16 cellular contexts compared by ENCODE assay signal in genomic region chr16:61872778-61873119, GRCh38.
DNase-seq lines count a peak whose midpoint lies in the region; ATAC-seq and TF ChIP-seq lines count a peak whose summit lies in the region.
"Had no signal": no experiment of that assay in that cellular context is flagged by ENCODE, and none has a peak within 500 bp of the region (broad histone marks: within the 10 kb centered on the region; RNA-seq: fewer than 3 reads in every experiment).

No MANE protein-coding gene starts in this region.

- DNase-seq in GM23338 (ENCODE audit: low spot score) (peak; percentile 34), endodermal cell (no peak), neural progenitor cell (ENCODE audit: low spot score) (peak; percentile 4), nephron progenitor cell (no peak), A172 (ENCODE audit: low spot score) (no peak), NCI-H2081 (lab: John Stamatoyannopoulos, UW) (no peak)
- DNase-seq: CD4-positive, alpha-beta memory T cell; DMS79 treated with DMSO at 0.1 percent for 48 hours; GF-D8; HCEC 1CT had no signal

- H3K9ac ChIP-seq in HUES64 (ENCODE audit: low read depth, low read length) (peak overlapping the region; percentile 22; the same call in 1 of the 2 replicates), endodermal cell (ENCODE audit: extremely low read depth, low read length, poor library complexity, severe bottlenecking) (peak overlapping the region; percentile 7), neural progenitor cell (no peak overlapping the region)
- H3K9ac ChIP-seq: BLaER1, KMS-11 had no signal

- H3K27me3 Mint-ChIP-seq in GM23338 (ENCODE audit: insufficient read depth, low read depth, poor library complexity): no peaks in the 10 kb centered on the region
- H3K27me3 Mint-ChIP-seq in endodermal cell (ENCODE audit: insufficient read depth): no peaks in the 10 kb centered on the region
- H3K27me3 Mint-ChIP-seq in neural progenitor cell (ENCODE audit: insufficient read depth, low read depth): no peaks in the 10 kb centered on the region
- H3K27me3 Mint-ChIP-seq in nephron progenitor cell (ENCODE audit: low read depth, poor library complexity): no peaks in the 10 kb centered on the region
- H3K27me3 Mint-ChIP-seq: CD4-positive, alpha-beta memory T cell had no signal

- H3K4me2 ChIP-seq in GM23338 (peak overlapping the region; percentile 16), neural progenitor cell (peak overlapping the region; percentile 23)
- H3K4me2 ChIP-seq: BLaER1, KMS-11 had no signal

- TF ChIP-seq CTCF in GM23338 (conservative IDR thresholded peaks at IDR 0.05; ENCODE audit: low read depth in 2 of 2) (no peak), endodermal cell (conservative IDR thresholded peaks at IDR 0.05) (no peak), neural progenitor cell (IDR thresholded peaks at IDR 0.05) (no peak), nephron progenitor cell (IDR thresholded peaks at IDR 0.05) (no peak)

- H3K9me3 Mint-ChIP-seq in GM23338 (0 out of 3 replicates have a peak, but pooled peaks cover 6% of the 10 kb centered on the region), endodermal cell (peaks cover 2% of the 10 kb centered on the region), neural progenitor cell (no peaks in the 10 kb centered on the region), nephron progenitor cell (no peaks in the 10 kb centered on the region)

- no peaks in the 10 kb centered on the region for H4K20me1 ChIP-seq in GM23338 (replicated peaks; ENCODE audit: insufficient read depth)
- no peaks in the 10 kb centered on the region for H4K20me1 ChIP-seq in neural progenitor cell (ENCODE audit: low read depth)
- H4K20me1 ChIP-seq: BLaER1 had no signal

- H3K27ac Mint-ChIP-seq in GM23338: peak overlapping the region; percentile 94
- peak overlapping the region; percentile 75 for H3K27ac Mint-ChIP-seq in endodermal cell
- H3K27ac Mint-ChIP-seq in neural progenitor cell: no peak overlapping the region
- no peak overlapping the region for H3K27ac Mint-ChIP-seq in nephron progenitor cell
- H3K27ac Mint-ChIP-seq: CD14-positive monocyte; CD4-positive, alpha-beta memory T cell had no signal

- ATAC-seq in GM23338: peak; percentile 63

- H3K9me3 ChIP-seq in HUES64 (ENCODE audit: insufficient read depth, low read depth, low read length) (no peaks in the 10 kb centered on the region), endodermal cell (ENCODE audit: control insufficient read depth, low read length) (no peaks in the 10 kb centered on the region), neural progenitor cell (ENCODE audit: low read depth) (no peaks in the 10 kb centered on the region)
- H3K9me3 ChIP-seq: BLaER1 had no signal

- H3K79me2 ChIP-seq in GM23338 (replicated peaks; ENCODE audit: insufficient read depth) (no peaks in the 10 kb centered on the region), neural progenitor cell (ENCODE audit: low read depth) (no peaks in the 10 kb centered on the region)

- H2AFZ ChIP-seq in GM23338 (no peak overlapping the region), neural progenitor cell (replicated peaks) (no peak overlapping the region)

- H3F3A ChIP-seq in GM23338 (replicated peaks; ENCODE audit: low read depth): no peaks in the 10 kb centered on the region
- H3F3A ChIP-seq in neural progenitor cell (ENCODE audit: low read depth): peaks cover 12% of the 10 kb centered on the region

- H3K4me3 Mint-ChIP-seq in GM23338 (peak overlapping the region; percentile 47), endodermal cell (peak overlapping the region; percentile 42), neural progenitor cell (no peak overlapping the region), nephron progenitor cell (no peak overlapping the region)
- H3K4me3 Mint-ChIP-seq: CD14-positive monocyte; CD4-positive, alpha-beta memory T cell had no signal

- H3K36me3 Mint-ChIP-seq in GM23338 (ENCODE audit: low read depth): peaks cover 11% of the 10 kb centered on the region; the same call in 2 of the 3 replicates
- peaks cover 12% of the 10 kb centered on the region for H3K36me3 Mint-ChIP-seq in endodermal cell (ENCODE audit: low read depth)
- H3K36me3 Mint-ChIP-seq in neural progenitor cell: no peaks in the 10 kb centered on the region
- no peaks in the 10 kb centered on the region for H3K36me3 Mint-ChIP-seq in nephron progenitor cell (ENCODE audit: low read depth)
- H3K36me3 Mint-ChIP-seq: CD14-positive monocyte; CD4-positive, alpha-beta memory T cell had no signal

- H3K4me1 Mint-ChIP-seq in GM23338 (peaks cover 16% of the 10 kb centered on the region), endodermal cell (peaks cover 23% of the 10 kb centered on the region), neural progenitor cell (peaks cover 3% of the 10 kb centered on the region), nephron progenitor cell (no peaks in the 10 kb centered on the region)
- H3K4me1 Mint-ChIP-seq: CD14-positive monocyte; CD4-positive, alpha-beta memory T cell had no signal

- H3K36me3 ChIP-seq in GM23338 (ENCODE audit: insufficient read depth) (no peaks in the 10 kb centered on the region), HUES64 (ENCODE audit: insufficient read depth, low read length) (no peaks in the 10 kb centered on the region), endodermal cell (ENCODE audit: control insufficient read depth, insufficient read depth, low read length) (no peaks in the 10 kb centered on the region), neural progenitor cell (no peaks in the 10 kb centered on the region)
- H3K36me3 ChIP-seq: BLaER1 had no signal

- H3K4me1 ChIP-seq in GM23338 (ENCODE audit: insufficient read depth) (peaks cover under 1% of the 10 kb centered on the region; the same call in 1 of the 2 replicates), HUES64 (ENCODE audit: insufficient read depth, low read length) (peaks cover 26% of the 10 kb centered on the region), endodermal cell (ENCODE audit: control insufficient read depth, insufficient read depth, low read length) (peaks cover 3% of the 10 kb centered on the region), neural progenitor cell (peaks cover 19% of the 10 kb centered on the region)

- H3K27ac ChIP-seq in GM23338 (ENCODE audit: low read depth) (peak overlapping the region; percentile 97), HUES64 (ENCODE audit: low read depth, low read length) (peak overlapping the region; percentile 98), endodermal cell (ENCODE audit: low read depth, low read length) (no peak overlapping the region), neural progenitor cell (peak overlapping the region; percentile 0)
- H3K27ac ChIP-seq: 22Rv1, BLaER1, HL-60, KMS-11 had no signal

- H3K4me3 ChIP-seq in GM23338 (peak overlapping the region; percentile 12), HUES64 (ENCODE audit: low read length) (peak overlapping the region; percentile 35), endodermal cell (ENCODE audit: low read length) (peak overlapping the region; percentile 54), neural progenitor cell (no peak overlapping the region)
- H3K4me3 ChIP-seq: BLaER1 had no signal

- 0 out of 2 replicates have a peak, but pooled peaks cover 6% of the 10 kb centered on the region for H3K9me2 ChIP-seq in GM23338 (ENCODE audit: insufficient read depth)

- H3K27me3 ChIP-seq in GM23338 (ENCODE audit: insufficient read depth): no peaks in the 10 kb centered on the region
- no peaks in the 10 kb centered on the region for H3K27me3 ChIP-seq in HUES64 (ENCODE audit: insufficient read depth, low read length)
- no peaks in the 10 kb centered on the region for H3K27me3 ChIP-seq in endodermal cell (ENCODE audit: control insufficient read depth, insufficient read depth, low read length, poor library complexity, severe bottlenecking)
- H3K27me3 ChIP-seq in neural progenitor cell: no peaks in the 10 kb centered on the region
- H3K27me3 ChIP-seq: BLaER1 had no signal

TF ChIP-seq in GM23338, 12 proteins besides CTCF, POLR2A, EP300 and RAD21 (continues in another document):
- no peak for TF ChIP-seq POLR2AphosphoS5 (IDR thresholded peaks at IDR 0.05; ENCODE audit: low read depth)

Comparison
In these comparisons a context has a peak if more than half of its experiments do, and no peak if none do; other contexts are left out.
1. DNase-seq: peak in GM23338 (single experiment) and neural progenitor cell (single experiment); none in endodermal cell (single experiment), nephron progenitor cell (single experiment), A172 (single experiment) and NCI-H2081 (0 of 2).
2. H3K27ac Mint-ChIP-seq: peak in GM23338 (single experiment) and endodermal cell (single experiment); none in neural progenitor cell (single experiment) and nephron progenitor cell (single experiment).
3. H3K4me3 Mint-ChIP-seq: peak in GM23338 (single experiment) and endodermal cell (single experiment); none in neural progenitor cell (single experiment) and nephron progenitor cell (single experiment).